ENCODE assay signal across 9 cellular contexts in the genomic region with DNA sequence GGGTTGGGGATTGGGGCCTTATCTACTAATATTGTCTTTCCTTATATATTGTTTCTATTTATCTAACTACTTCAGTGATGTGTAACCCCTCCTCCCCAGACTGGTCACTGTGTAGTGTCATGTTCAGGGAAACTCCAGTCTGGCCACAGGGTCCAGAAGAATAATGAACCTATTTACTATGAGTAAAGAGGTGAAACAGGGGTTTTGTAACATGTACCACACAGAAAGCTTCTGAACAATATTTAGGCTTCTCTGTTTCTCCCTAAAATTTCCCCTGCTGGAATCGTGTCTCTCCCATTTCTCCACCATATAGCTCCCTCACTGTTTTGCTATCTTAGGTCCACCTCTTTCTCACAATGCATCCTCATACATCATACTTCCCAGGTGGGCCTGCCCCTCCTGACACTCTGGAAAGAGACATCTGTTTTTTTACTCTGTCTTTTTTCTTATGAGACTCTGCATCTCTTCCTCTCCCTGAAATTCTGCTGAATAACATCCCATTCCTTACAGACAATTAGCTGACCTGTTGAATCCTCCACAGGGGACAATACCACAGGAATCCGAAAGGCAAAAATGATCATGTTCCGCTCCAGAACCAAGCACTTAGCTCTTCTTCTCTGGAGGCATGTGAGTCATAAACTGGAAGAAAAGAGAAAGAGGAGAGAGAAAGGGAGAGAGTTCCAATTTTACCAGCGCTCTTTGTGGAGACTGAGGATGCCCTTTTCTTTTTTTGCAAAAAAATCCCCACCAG.
DNase-seq lines count a peak whose midpoint lies in the region; ATAC-seq and TF ChIP-seq lines count a peak whose summit lies in the region.
"Had no signal": no experiment of that assay in that cellular context is flagged by ENCODE, and none has a peak within 500 bp of the region (broad histone marks: within the 10 kb centered on the region; RNA-seq: fewer than 3 reads in every experiment).

No MANE protein-coding gene starts in this region.

- H3K4me1 ChIP-seq in CD8-positive, alpha-beta memory T cell (ENCODE audit: insufficient read depth, low read length): no peaks in the 10 kb centered on the region

- no peak overlapping the region for H3K4me3 ChIP-seq in fibroblast of mammary gland (ENCODE audit: control insufficient read depth, low read depth, low read length)
- no peak overlapping the region for H3K4me3 ChIP-seq in CD8-positive, alpha-beta memory T cell (ENCODE audit: low read length)

- H3K36me3 Mint-ChIP-seq in CD8-positive, alpha-beta memory T cell: no peaks in the 10 kb centered on the region
- H3K36me3 Mint-ChIP-seq: CD4-positive, alpha-beta memory T cell had no signal

- peaks cover 0 to 3% (median 3%) of the 10 kb centered on the region in 3 donors for H3K4me1 Mint-ChIP-seq in CD8-positive, alpha-beta memory T cell
- H3K4me1 Mint-ChIP-seq: CD4-positive, alpha-beta memory T cell had no signal

- H3K9me3 ChIP-seq in CD8-positive, alpha-beta memory T cell (ENCODE audit: low read length): no peaks in the 10 kb centered on the region

- TF ChIP-seq CTCF in fibroblast of mammary gland (conservative IDR thresholded peaks at IDR 0.05; ENCODE audit: control insufficient read depth, insufficient read depth, low read depth, low read length): no peak

- no peak overlapping the region for H3K4me3 Mint-ChIP-seq in CD8-positive, alpha-beta memory T cell
- H3K4me3 Mint-ChIP-seq: CD4-positive, alpha-beta memory T cell had no signal

- CTCF ChIA-PET in CD8-positive, alpha-beta memory T cell (lab: Charles Lee): no interaction called here

- H3K27me3 Mint-ChIP-seq in CD8-positive, alpha-beta memory T cell: no peaks in the 10 kb centered on the region

- DNase-seq in ELR (ENCODE audit: low read depth) (peak; percentile 56), fibroblast of mammary gland (ENCODE audit: low read depth) (peak; percentile 77), COLO668 (lab: John Stamatoyannopoulos, UW; ENCODE audit: unreplicated experiment) (no peak), epidermal melanocyte (ENCODE audit: insufficient read length, low spot score) (no peak), SK-N-DZ (ENCODE audit: low spot score) (no peak)
- DNase-seq in CD8-positive, alpha-beta memory T cell: no peak
- DNase-seq: CD4-positive, alpha-beta memory T cell had no signal

- no peaks in the 10 kb centered on the region for H3K36me3 ChIP-seq in CD8-positive, alpha-beta memory T cell (ENCODE audit: insufficient read depth, low read length)

- ATAC-seq in GM21447 (IDR thresholded peaks at IDR 0.05; ENCODE audit: unreplicated experiment) (peak; percentile 77), HG03354 (IDR thresholded peaks at IDR 0.05; ENCODE audit: poor library complexity, severe bottlenecking, unreplicated experiment) (peak; percentile 85)

- no peaks in the 10 kb centered on the region for H3K9me3 Mint-ChIP-seq in CD8-positive, alpha-beta memory T cell
- H3K9me3 Mint-ChIP-seq: CD4-positive, alpha-beta memory T cell had no signal

- H3K27ac ChIP-seq in CD8-positive, alpha-beta memory T cell (ENCODE audit: low read depth, low read length): no peak overlapping the region

- no peaks in the 10 kb centered on the region for H3K27me3 ChIP-seq in CD8-positive, alpha-beta memory T cell (ENCODE audit: insufficient read depth, low read length, poor library complexity, severe bottlenecking)

- peak overlapping the region in 1 of 8 donors; percentile 15 for H3K27ac Mint-ChIP-seq in CD8-positive, alpha-beta memory T cell
- H3K27ac Mint-ChIP-seq: CD4-positive, alpha-beta memory T cell had no signal

- POLR2A ChIA-PET in CD8-positive, alpha-beta memory T cell (lab: Charles Lee): no interaction called here

Comparison
In these comparisons a context has a peak if more than half of its experiments do, and no peak if none do; other contexts are left out.
1. DNase-seq: peak in ELR (single experiment) and fibroblast of mammary gland (single experiment); none in CD8-positive, alpha-beta memory T cell (0 of 5), COLO668 (single experiment), epidermal melanocyte (single experiment) and SK-N-DZ (single experiment).